21 cellular contexts compared by ENCODE assay signal in genomic region chr22:25970996-25971811, GRCh38.
DNase-seq lines count a peak whose midpoint lies in the region; ATAC-seq and TF ChIP-seq lines count a peak whose summit lies in the region.
"Had no signal": no experiment of that assay in that cellular context is flagged by ENCODE, and none has a peak within 500 bp of the region (broad histone marks: within the 10 kb centered on the region; RNA-seq: fewer than 3 reads in every experiment).

No MANE protein-coding gene starts in this region.

- peak overlapping the region; percentile 75 for H3K9ac ChIP-seq in HUES6 (ENCODE audit: low read length)
- H3K9ac ChIP-seq in endodermal cell (ENCODE audit: extremely low read depth, low read length, poor library complexity, severe bottlenecking) = peak overlapping the region; percentile 38

- in situ Hi-C loops in G401 (cut with HindIII; ENCODE audit: low sequenced_read_pairs) = no loop called here

- intact Hi-C loops in head of caudate nucleus (cut with DNase I) = no loop called here

- DNase-seq in G401 (ENCODE audit: low spot score) = peak; percentile 81
- DNase-seq in endodermal cell = peak; percentile 87
- DNase-seq in nephron progenitor cell = no peak
- DNase-seq in head of caudate nucleus = no peak
- DNase-seq in NCI-H1436 treated with DMSO at 0.1 percent for 48 hours (lab: John Stamatoyannopoulos, UW) = no peak
- DNase-seq: activated CD4-positive, alpha-beta memory T cell treated with anti-CD3 and anti-CD28 coated beads for 36 hours; activated naive CD4-positive, alpha-beta T cell treated with anti-CD3 and anti-CD28 coated beads for 36 hours; AML-193; IMR-90; MG63; naive thymus-derived CD8-positive, alpha-beta T cell; stimulated activated CD4-positive, alpha-beta T cell treated with anti-CD3 and anti-CD28 coated beads, Interleukin-2, amount 100 ng/mL, for 24 hours; stimulated activated naive CD8-positive, alpha-beta T cell treated with anti-CD3 and anti-CD28 coated beads, Interleukin-15, Interleukin-2, amounts not matched to agents 100 U/mL and 50 U/mL, for 24 hours; transverse colon; WERI-Rb-1 had no signal

- peak overlapping the region; percentile 63 for H3K27ac ChIP-seq in HUES6 (ENCODE audit: low read depth, low read length)
- H3K27ac ChIP-seq in endodermal cell (ENCODE audit: low read depth, low read length) = peak overlapping the region; percentile 66
- H3K27ac ChIP-seq: esophagus muscularis mucosa, SJSA1, transverse colon, WERI-Rb-1 had no signal

- TF ChIP-seq CTCF in endodermal cell (conservative IDR thresholded peaks at IDR 0.05) = no peak
- no peak for TF ChIP-seq CTCF in nephron progenitor cell (IDR thresholded peaks at IDR 0.05)

- H3K27ac Mint-ChIP-seq in endodermal cell (no peak overlapping the region), nephron progenitor cell (peak overlapping the region; percentile 38)
- H3K27ac Mint-ChIP-seq: activated CD4-positive, alpha-beta memory T cell treated with anti-CD3 and anti-CD28 coated beads for 36 hours; activated naive CD4-positive, alpha-beta T cell treated with anti-CD3 and anti-CD28 coated beads for 36 hours; naive thymus-derived CD8-positive, alpha-beta T cell; T-helper 1 cell treated with Interleukin-12 subunit alpha and Interleukin-12 subunit beta and Interleukin-4 antibody, amounts not matched to agents 30 μg/mL and 1 μg/mL, for 36 hours had no signal

- no peaks in the 10 kb centered on the region for H3K9me3 ChIP-seq in HUES6 (ENCODE audit: control insufficient read depth, insufficient read depth, low read depth, low read length)
- no peaks in the 10 kb centered on the region for H3K9me3 ChIP-seq in endodermal cell (ENCODE audit: control insufficient read depth, low read length)
- H3K9me3 ChIP-seq: esophagus muscularis mucosa, MG63, SJSA1, transverse colon had no signal

- WGBS in endodermal cell (ENCODE audit: insufficient coverage in 1 of 2, insufficient read length in 1 of 2), 2 experiments = 22 to 61% methylated on average over 2 to 9 of the region's 9 CpGs

- H3K27me3 ChIP-seq in HUES6 (ENCODE audit: control insufficient read depth, insufficient read depth, low read length) = no peaks in the 10 kb centered on the region; the same call in 1 of the 2 replicates
- no peaks in the 10 kb centered on the region for H3K27me3 ChIP-seq in endodermal cell (ENCODE audit: control insufficient read depth, insufficient read depth, low read length, poor library complexity, severe bottlenecking)

- H3K4me3 Mint-ChIP-seq in endodermal cell (no peak overlapping the region), nephron progenitor cell (no peak overlapping the region)
- H3K4me3 Mint-ChIP-seq: activated CD4-positive, alpha-beta memory T cell treated with anti-CD3 and anti-CD28 coated beads for 36 hours; activated naive CD4-positive, alpha-beta T cell treated with anti-CD3 and anti-CD28 coated beads for 36 hours; naive thymus-derived CD8-positive, alpha-beta T cell; T-helper 1 cell treated with Interleukin-12 subunit alpha and Interleukin-12 subunit beta and Interleukin-4 antibody, amounts not matched to agents 30 μg/mL and 1 μg/mL, for 36 hours had no signal

- H3K36me3 Mint-ChIP-seq in endodermal cell (ENCODE audit: low read depth) (no peaks in the 10 kb centered on the region), nephron progenitor cell (ENCODE audit: low read depth) (no peaks in the 10 kb centered on the region)
- H3K36me3 Mint-ChIP-seq: activated CD4-positive, alpha-beta memory T cell treated with anti-CD3 and anti-CD28 coated beads for 36 hours; naive thymus-derived CD8-positive, alpha-beta T cell had no signal

- peaks cover 35% of the 10 kb centered on the region for H3K4me1 ChIP-seq in HUES6 (ENCODE audit: control insufficient read depth, insufficient read depth, low read length)
- H3K4me1 ChIP-seq in endodermal cell (ENCODE audit: control insufficient read depth, insufficient read depth, low read length) = peaks cover 12% of the 10 kb centered on the region
- H3K4me1 ChIP-seq: transverse colon had no signal

- H3K4me3 ChIP-seq in HUES6 (ENCODE audit: low read depth, low read length) (peak overlapping the region; percentile 33; the same call in 1 of the 2 replicates), endodermal cell (ENCODE audit: low read length) (no peak overlapping the region)
- H3K4me3 ChIP-seq: esophagus muscularis mucosa, MG63, SJSA1, transverse colon had no signal

- ATAC-seq in GM18870 (IDR thresholded peaks at IDR 0.05; ENCODE audit: unreplicated experiment) = no peak
- ATAC-seq: naive thymus-derived CD8-positive, alpha-beta T cell; Panc1; stimulated activated naive CD8-positive, alpha-beta T cell treated with anti-CD3 and anti-CD28 coated beads, Interleukin-15, Interleukin-2, amounts not matched to agents 100 U/mL and 50 U/mL, for 24 hours had no signal

- H3K27me3 Mint-ChIP-seq in endodermal cell (ENCODE audit: insufficient read depth) (no peaks in the 10 kb centered on the region), nephron progenitor cell (ENCODE audit: low read depth, poor library complexity) (peaks cover 13% of the 10 kb centered on the region)

- H3K9me3 Mint-ChIP-seq in endodermal cell (no peaks in the 10 kb centered on the region), nephron progenitor cell (peaks cover 1% of the 10 kb centered on the region)
- H3K9me3 Mint-ChIP-seq: activated CD4-positive, alpha-beta memory T cell treated with anti-CD3 and anti-CD28 coated beads for 36 hours; activated naive CD4-positive, alpha-beta T cell treated with anti-CD3 and anti-CD28 coated beads for 36 hours; naive thymus-derived CD8-positive, alpha-beta T cell had no signal

- H3K4me1 Mint-ChIP-seq in endodermal cell (peaks cover 15% of the 10 kb centered on the region), nephron progenitor cell (peaks cover 28% of the 10 kb centered on the region)

- H3K36me3 ChIP-seq in HUES6 (ENCODE audit: control insufficient read depth, insufficient read depth, low read length) = no peaks in the 10 kb centered on the region
- no peaks in the 10 kb centered on the region for H3K36me3 ChIP-seq in endodermal cell (ENCODE audit: control insufficient read depth, insufficient read depth, low read length)
- H3K36me3 ChIP-seq: esophagus muscularis mucosa, MG63, SJSA1, transverse colon, WERI-Rb-1 had no signal

Comparison
In these comparisons a context has a peak if more than half of its experiments do, and no peak if none do; other contexts are left out.
1. DNase-seq: peak in G401 (single experiment) and endodermal cell (single experiment); none in nephron progenitor cell (single experiment), head of caudate nucleus (0 of 42) and NCI-H1436 treated with DMSO at 0.1 percent for 48 hours (single experiment).